In the genomic region with DNA sequence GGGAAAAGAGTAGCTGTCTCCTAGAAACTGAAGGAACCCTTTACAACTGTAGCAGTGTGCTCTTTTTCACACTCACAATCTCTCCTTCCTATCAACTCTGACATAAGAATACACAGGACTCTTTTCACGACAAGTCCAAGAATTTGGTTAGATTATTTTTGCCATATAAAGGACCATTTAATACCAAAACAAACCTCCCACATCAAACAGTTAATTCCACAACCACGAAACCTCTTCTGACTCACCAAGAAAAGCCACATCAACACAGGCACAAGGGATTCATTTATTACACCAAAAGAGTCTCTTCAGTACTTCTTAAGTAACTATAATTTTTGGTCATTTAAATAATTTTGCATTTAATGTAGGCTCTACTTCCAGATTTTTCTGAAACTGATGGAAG, we compare ENCODE assay signal across 10 cellular contexts.
A peak's percentile ranks its signal among the peaks of the same experiment; 100 is the strongest.
DNase-seq lines count a peak whose midpoint lies in the region; ATAC-seq and TF ChIP-seq lines count a peak whose summit lies in the region.
"Had no signal": no experiment of that assay in that cellular context is flagged by ENCODE, and none has a peak within 500 bp of the region (broad histone marks: within the 10 kb centered on the region; RNA-seq: fewer than 3 reads in every experiment).

No MANE protein-coding gene starts in this region.

- no peak for ATAC-seq in GM21619 (IDR thresholded peaks at IDR 0.05; ENCODE audit: unreplicated experiment)

- H3K4me1 ChIP-seq in Loucy (ENCODE audit: insufficient read depth, low read length, poor library complexity, severe bottlenecking) (peaks cover 25% of the 10 kb centered on the region), muscle layer of colon (ENCODE audit: insufficient read depth, low read length) (peaks cover 50% of the 10 kb centered on the region)

- no peaks in the 10 kb centered on the region for H3F3A ChIP-seq in Loucy (ENCODE audit: low read depth)

- H3K9me3 ChIP-seq in Loucy (ENCODE audit: insufficient read depth, low read depth, low read length) (no peaks in the 10 kb centered on the region), muscle layer of colon (ENCODE audit: low read length) (no peaks in the 10 kb centered on the region)

- H3K27ac ChIP-seq in muscle layer of colon (ENCODE audit: low read depth, low read length): peak overlapping the region; percentile 7

- peaks cover 5% of the 10 kb centered on the region; the same call in 1 of the 2 replicates for H3K36me3 ChIP-seq in Loucy (ENCODE audit: insufficient read depth, low read length)
- H3K36me3 ChIP-seq in muscle layer of colon (ENCODE audit: insufficient read depth, low read length): no peaks in the 10 kb centered on the region

- CTCF ChIA-PET in AG04449 (lab: Yijun Ruan, JAX): no interaction called here

- peaks cover 19% of the 10 kb centered on the region for H4K20me1 ChIP-seq in Loucy (ENCODE audit: insufficient read depth, low read length, poor library complexity, severe bottlenecking)

- no peak overlapping the region for H2AFZ ChIP-seq in Loucy (ENCODE audit: low read length)

- no peak for TF ChIP-seq CTCF in AG04449 (IDR thresholded peaks at IDR 0.05; ENCODE audit: insufficient read depth, low read length, missing control alignments)
- TF ChIP-seq CTCF in Loucy (conservative IDR thresholded peaks at IDR 0.05; ENCODE audit: low read length): no peak
- TF ChIP-seq CTCF in choroid plexus epithelial cell (conservative IDR thresholded peaks at IDR 0.05; ENCODE audit: low read depth, low read length): no peak

- H3K9ac ChIP-seq in Loucy (ENCODE audit: low read depth, low read length, poor library complexity, severe bottlenecking): no peak overlapping the region
- H3K9ac ChIP-seq in muscle layer of colon (ENCODE audit: low read length): no peak overlapping the region

- H3K27me3 ChIP-seq in Loucy (ENCODE audit: insufficient read depth, low read length, poor library complexity, severe bottlenecking) (no peaks in the 10 kb centered on the region), muscle layer of colon (ENCODE audit: control insufficient read depth in 1 of 2, insufficient read depth in 2 of 2, low read length in 2 of 2) (no peaks in the 10 kb centered on the region)

- DNase-seq in AG04449 (ENCODE audit: low read depth, low spot score) (peak; percentile 40), choroid plexus epithelial cell (ENCODE audit: low read depth) (peak; percentile 73), SKM-1 (lab: John Stamatoyannopoulos, UW; ENCODE audit: unreplicated experiment) (no peak)
- DNase-seq in activated CD4-positive, alpha-beta T cell treated with anti-CD3 and anti-CD28 coated beads, Interleukin-2, amount 50 U/mL, for 48 hours: no peak
- DNase-seq in stimulated activated CD4-positive, alpha-beta T cell treated with anti-CD3 and anti-CD28 coated beads, Interleukin-4, amount 100 ng/mL, for 4 hours: no peak
- DNase-seq: hippocampal formation, T-helper 1 cell had no signal

- POLR2A ChIA-PET in AG04449 (lab: Yijun Ruan, JAX): no interaction called here

- H3K79me2 ChIP-seq in Loucy (ENCODE audit: insufficient read depth, low read length): peaks cover 70% of the 10 kb centered on the region

- peak overlapping the region; percentile 36 for H3K4me2 ChIP-seq in Loucy (ENCODE audit: low read depth, low read length, poor library complexity, severe bottlenecking)

- H3K9me2 ChIP-seq in Loucy (replicated peaks; ENCODE audit: low read depth, low read length): no peaks in the 10 kb centered on the region

- H3K4me3 ChIP-seq in AG04449 (ENCODE audit: low read depth, low read length) (no peak overlapping the region), Loucy (ENCODE audit: low read length, poor library complexity, severe bottlenecking) (no peak overlapping the region), choroid plexus epithelial cell (ENCODE audit: low read depth, low read length) (no peak overlapping the region), muscle layer of colon (ENCODE audit: low read depth in 1 of 2, low read length in 2 of 2) (no peak overlapping the region)

Comparison
In these comparisons a context has a peak if more than half of its experiments do, and no peak if none do; other contexts are left out.
1. DNase-seq: peak in AG04449 (single experiment) and choroid plexus epithelial cell (single experiment); none in activated CD4-positive, alpha-beta T cell treated with anti-CD3 and anti-CD28 coated beads, Interleukin-2, amount 50 U/mL, for 48 hours (0 of 2), stimulated activated CD4-positive, alpha-beta T cell treated with anti-CD3 and anti-CD28 coated beads, Interleukin-4, amount 100 ng/mL, for 4 hours (0 of 2) and SKM-1 (single experiment).